ENCODE assay signal across 17 cellular contexts in the genomic region with DNA sequence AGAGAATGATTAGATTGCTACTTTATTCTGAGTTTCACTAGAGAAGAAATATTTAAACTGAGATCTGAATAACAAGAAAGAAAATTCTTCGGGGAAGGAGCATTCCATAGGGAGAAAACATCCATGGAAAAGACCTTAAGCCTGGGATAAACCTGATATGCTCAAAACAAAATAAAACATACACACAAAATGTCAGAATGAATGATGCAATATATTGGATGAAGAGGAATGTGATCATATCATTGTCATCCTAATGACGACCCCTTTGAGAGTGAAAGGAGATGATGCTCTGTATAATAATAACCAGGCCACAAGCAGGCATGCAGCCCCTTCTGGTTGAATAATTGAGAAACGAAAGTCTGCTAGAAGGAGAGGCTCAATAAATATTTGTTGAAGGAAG.
DNase-seq lines count a peak whose midpoint lies in the region; FAIRE-seq and TF ChIP-seq lines count a peak whose summit lies in the region.
"Had no signal": no experiment of that assay in that cellular context is flagged by ENCODE, and none has a peak within 500 bp of the region (broad histone marks: within the 10 kb centered on the region; RNA-seq: fewer than 3 reads in every experiment).

No MANE protein-coding gene starts in this region.

- no peaks in the 10 kb centered on the region for H3K79me1 ChIP-seq in H1 (ENCODE audit: low read depth, low read length)

- H4K20me1 ChIP-seq in OCI-LY7 (ENCODE audit: insufficient read depth, low read length) (no peaks in the 10 kb centered on the region), H1 (replicated peaks in 1 of 2; ENCODE audit: control insufficient read depth in 1 of 2, insufficient read depth in 2 of 2, low read length in 2 of 2) (no peaks in the 10 kb centered on the region), mammary epithelial cell (ENCODE audit: insufficient read depth, low read length) (no peaks in the 10 kb centered on the region), Karpas-422 (ENCODE audit: insufficient read depth, low read depth, low read length) (no peaks in the 10 kb centered on the region)
- H4K20me1 ChIP-seq: BLaER1 had no signal

- no peak overlapping the region for H3K23ac ChIP-seq in H1 (ENCODE audit: insufficient read length)

- no peak overlapping the region for H2BK15ac ChIP-seq in H1 (ENCODE audit: low read length)

- no peak for TF ChIP-seq EP300 in H1 (IDR thresholded peaks at IDR 0.05; ENCODE audit: borderline replicate concordance in 1 of 2, low read depth in 2 of 2, low read length in 2 of 2)
- no peak for TF ChIP-seq EP300 in sigmoid colon (IDR thresholded peaks at IDR 0.05)

- peak overlapping the region; percentile 51 for H4K5ac ChIP-seq in H1 (ENCODE audit: insufficient read length, low read depth, low read length)

- H3K9me2 ChIP-seq in OCI-LY7 (ENCODE audit: insufficient read depth, low read length) (no peaks in the 10 kb centered on the region), Karpas-422 (replicated peaks; ENCODE audit: insufficient read depth, low read length) (no peaks in the 10 kb centered on the region)

- no peak overlapping the region for H3K18ac ChIP-seq in H1 (ENCODE audit: extremely low read depth, low read length)

- WGBS in H1 (ENCODE audit: extremely low coverage in 1 of 2, insufficient coverage in 1 of 2, insufficient read length in 1 of 2, insufficient replicate concordance in 2 of 2, low coverage in 1 of 2, low lambda C conversion rate in 2 of 2, missing lambda C conversion rate in 1 of 2), 2 experiments = 63% methylated on average over 3 of the region's 3 CpGs; no CpG with 5 or more reads in 1 of the 2 experiments
- WGBS in mammary epithelial cell (ENCODE audit: low coverage, missing lambda C conversion rate) = 35% methylated on average over 3 of the region's 3 CpGs
- WGBS in sigmoid colon, 2 donors = 45 to 66% methylated on average over 3 of the region's 3 CpGs

- no peaks in the 10 kb centered on the region for H3K23me2 ChIP-seq in H1 (ENCODE audit: low read depth, low read length)

- no peak overlapping the region for H3K4me3 ChIP-seq in OCI-LY7 (ENCODE audit: low read depth, low read length, poor library complexity, severe bottlenecking)
- no peak overlapping the region for H3K4me3 ChIP-seq in H1 (ENCODE audit: extremely low read depth in 1 of 4, insufficient read depth in 2 of 4, low read depth in 3 of 4, low read length in 4 of 4)
- no peak overlapping the region for H3K4me3 ChIP-seq in mammary epithelial cell (replicated peaks in 1 of 3; ENCODE audit: insufficient read depth in 1 of 3, low read depth in 2 of 3, low read length in 3 of 3)
- H3K4me3 ChIP-seq in Karpas-422 (ENCODE audit: low read length) = no peak overlapping the region
- no peak overlapping the region for H3K4me3 ChIP-seq in sigmoid colon
- H3K4me3 ChIP-seq: A549, BLaER1 had no signal

- CTCF ChIA-PET in OCI-LY7 (lab: Charles Lee; ENCODE audit: unreplicated experiment) (no interaction called here), H1 (lab: Charles Lee; ENCODE audit: partially characterized antibody) (no interaction called here), mammary epithelial cell (lab: Charles Lee; ENCODE audit: low non-redundant PET) (no interaction called here)

- H3K4ac ChIP-seq in H1 (replicated peaks; ENCODE audit: insufficient read length, low read depth, low read length) = no peak overlapping the region

- H3K9me3 ChIP-seq in OCI-LY7 (ENCODE audit: low read length) (no peaks in the 10 kb centered on the region), H1 (ENCODE audit: insufficient read depth in 2 of 2, low read depth in 1 of 2, low read length in 1 of 2) (peaks cover 0 to 5% of the 10 kb centered on the region in 2 experiments; a peak in 2 of 4 replicates), mammary epithelial cell (replicated peaks; ENCODE audit: insufficient read depth, low read length) (no peaks in the 10 kb centered on the region), Karpas-422 (ENCODE audit: low read length) (no peaks in the 10 kb centered on the region), sigmoid colon (no peaks in the 10 kb centered on the region)
- H3K9me3 ChIP-seq: BLaER1 had no signal

- H3K79me2 ChIP-seq in OCI-LY7 (ENCODE audit: insufficient read depth, low read depth, low read length) (no peaks in the 10 kb centered on the region), H1 (ENCODE audit: control insufficient read depth in 1 of 2, insufficient read depth in 2 of 2, low read length in 2 of 2) (no peaks in the 10 kb centered on the region), mammary epithelial cell (ENCODE audit: insufficient read depth, low read length) (no peaks in the 10 kb centered on the region), Karpas-422 (ENCODE audit: low read length) (no peaks in the 10 kb centered on the region)

- peak overlapping the region; percentile 51; the same call in 1 of the 2 replicates for H2AFZ ChIP-seq in OCI-LY7 (ENCODE audit: low read length)
- no peak overlapping the region for H2AFZ ChIP-seq in H1 (ENCODE audit: low read length)
- no peak overlapping the region for H2AFZ ChIP-seq in mammary epithelial cell (ENCODE audit: low read depth, low read length)
- no peak overlapping the region for H2AFZ ChIP-seq in Karpas-422 (ENCODE audit: low read length)

- H3K14ac ChIP-seq in H1 (ENCODE audit: insufficient read length) = no peak overlapping the region

- no peaks in the 10 kb centered on the region for H3K27me3 ChIP-seq in H1 (replicated peaks in 1 of 4; ENCODE audit: control insufficient read depth in 3 of 4, extremely low read depth in 1 of 4, insufficient read depth in 3 of 4, low read length in 3 of 4)
- H3K27me3 ChIP-seq in mammary epithelial cell (ENCODE audit: insufficient read depth, low read length) = no peaks in the 10 kb centered on the region
- H3K27me3 ChIP-seq in Karpas-422 (ENCODE audit: low read length) = no peaks in the 10 kb centered on the region
- no peaks in the 10 kb centered on the region for H3K27me3 ChIP-seq in sigmoid colon
- H3K27me3 ChIP-seq: BLaER1 had no signal

- H3K4me1 ChIP-seq in OCI-LY7 (ENCODE audit: insufficient read depth, low read length, poor library complexity, severe bottlenecking) = no peaks in the 10 kb centered on the region
- peaks cover 0 to 16% (median 2%) of the 10 kb centered on the region in 4 experiments; a peak in 4 of 7 replicates for H3K4me1 ChIP-seq in H1 (replicated peaks in 1 of 4; ENCODE audit: control insufficient read depth in 3 of 4, insufficient read depth in 4 of 4, low read length in 3 of 4)
- no peaks in the 10 kb centered on the region for H3K4me1 ChIP-seq in mammary epithelial cell (ENCODE audit: insufficient read depth, low read length)
- H3K4me1 ChIP-seq in Karpas-422 (ENCODE audit: low read length) = no peaks in the 10 kb centered on the region
- no peaks in the 10 kb centered on the region for H3K4me1 ChIP-seq in sigmoid colon
- H3K4me1 ChIP-seq: A549 had no signal

- DNase-seq in NCI-H2171 treated with DMSO at 0.1 percent for 48 hours (lab: John Stamatoyannopoulos, UW) = peak; percentile 72
- no peak for DNase-seq in NCI-H2171 (lab: John Stamatoyannopoulos, UW)
- no peak for DNase-seq in OCI-LY7 (ENCODE audit: low spot score)
- DNase-seq in H1 (ENCODE audit: low read depth in 1 of 2, low spot score in 2 of 2) = no peak
- DNase-seq in activated CD8-positive, alpha-beta memory T cell treated with anti-CD3 and anti-CD28 coated beads, Interleukin-2, amount 50 U/mL, for 48 hours = no peak
- DNase-seq in mammary epithelial cell = no peak
- no peak for DNase-seq in Karpas-422
- DNase-seq in sigmoid colon = no peak
- DNase-seq: CD4-positive, alpha-beta memory T cell; DMS153; DMS79; GF-D8; GOT3; H9 had no signal

- H2BK120ac ChIP-seq in H1 (replicated peaks; ENCODE audit: low read depth, low read length) = no peak overlapping the region

- no peak overlapping the region for H4K91ac ChIP-seq in H1 (replicated peaks; ENCODE audit: insufficient read length, low read length)

- no peak overlapping the region for H2BK5ac ChIP-seq in H1 (ENCODE audit: low read depth, low read length)

- H3K4me2 ChIP-seq in OCI-LY7 (ENCODE audit: low read length) = no peak overlapping the region
- H3K4me2 ChIP-seq in H1 (ENCODE audit: insufficient read depth in 1 of 2, low read depth in 2 of 2, low read length in 2 of 2) = no peak overlapping the region
- H3K4me2 ChIP-seq in mammary epithelial cell (ENCODE audit: insufficient read depth, low read depth, low read length) = no peak overlapping the region
- no peak overlapping the region for H3K4me2 ChIP-seq in Karpas-422 (ENCODE audit: low read depth, low read length, poor library complexity, severe bottlenecking)
- H3K4me2 ChIP-seq: A549, BLaER1 had no signal

- H3K27ac ChIP-seq in OCI-LY7 (ENCODE audit: low read depth, low read length, poor library complexity, severe bottlenecking) (no peak overlapping the region), H1 (ENCODE audit: low read depth, low read length) (no peak overlapping the region), mammary epithelial cell (ENCODE audit: insufficient read depth, low read depth, low read length) (no peak overlapping the region), Karpas-422 (ENCODE audit: low read length) (no peak overlapping the region), sigmoid colon (no peak overlapping the region)
- H3K27ac ChIP-seq: 22Rv1, A549, BLaER1 had no signal

- H3K9ac ChIP-seq in H1 (replicated peaks in 1 of 4; ENCODE audit: extremely low read depth in 1 of 4, low read depth in 3 of 4, low read length in 3 of 4) (no peak overlapping the region), mammary epithelial cell (ENCODE audit: insufficient read depth, low read length) (no peak overlapping the region), Karpas-422 (ENCODE audit: low read length) (no peak overlapping the region)
- H3K9ac ChIP-seq: BLaER1 had no signal

- no peak overlapping the region for H2BK20ac ChIP-seq in H1 (ENCODE audit: low read length)

- BruUV-seq in OCI-LY7 (replicated peaks; lab: Mats Ljungman, UMichigan) = no TSS peak
- BruUV-seq in mammary epithelial cell (replicated peaks; lab: Mats Ljungman, UMichigan) = no TSS peak

- intact Hi-C loops in OCI-LY7 (cut with micrococcal nuclease; ENCODE audit: unreplicated experiment) (no loop called here), mammary epithelial cell (cut with micrococcal nuclease) (no loop called here), sigmoid colon (cut with DNase I) (no loop called here)

- no peak overlapping the region for H2BK12ac ChIP-seq in H1 (ENCODE audit: low read depth, low read length)

- no peak for TF ChIP-seq RAD21 in H1 (IDR thresholded peaks at IDR 0.05 in 1 of 2, conservative IDR thresholded peaks at IDR 0.05 in 1 of 2; ENCODE audit: low read depth in 2 of 2, low read length in 2 of 2)

- no peak for TF ChIP-seq CTCF in OCI-LY7 (conservative IDR thresholded peaks at IDR 0.05; ENCODE audit: low read length)
- no peak for TF ChIP-seq CTCF in H1 (IDR thresholded peaks at IDR 0.05; ENCODE audit: control extremely low read depth in 1 of 3, insufficient read depth in 1 of 3, low read depth in 1 of 3, low read length in 3 of 3)
- no peak for TF ChIP-seq CTCF in mammary epithelial cell (conservative IDR thresholded peaks at IDR 0.05 in 1 of 2, IDR thresholded peaks at IDR 0.05 in 1 of 2; ENCODE audit: extremely low read depth in 1 of 2, insufficient read depth in 1 of 2, low read depth in 1 of 2, low read length in 2 of 2)
- no peak for TF ChIP-seq CTCF in sigmoid colon (IDR thresholded peaks at IDR 0.05)

- POLR2A ChIA-PET in OCI-LY7 (lab: Charles Lee) = no interaction called here
- POLR2A ChIA-PET in H1 (lab: Charles Lee; ENCODE audit: partially characterized antibody) = no interaction called here

- H3K56ac ChIP-seq in H1 (replicated peaks; ENCODE audit: insufficient read length, low read depth, low read length) = no peak overlapping the region

- TF ChIP-seq POLR2A in H1 (IDR thresholded peaks at IDR 0.05; ENCODE audit: control extremely low read depth in 1 of 2, low read depth in 2 of 2, low read length in 2 of 2) (no peak), sigmoid colon (IDR thresholded peaks at IDR 0.05) (no peak)

- H4K8ac ChIP-seq in H1 (ENCODE audit: extremely low read depth, insufficient read depth, low read length) = no peak overlapping the region

- H3K36me3 ChIP-seq in OCI-LY7 (ENCODE audit: insufficient read depth, low read length) (no peaks in the 10 kb centered on the region), H1 (ENCODE audit: control insufficient read depth in 2 of 4, insufficient read depth in 4 of 4, low read length in 3 of 4) (no peaks in the 10 kb centered on the region; a peak in 1 of 8 replicates), mammary epithelial cell (ENCODE audit: insufficient read depth, low read length) (no peaks in the 10 kb centered on the region), Karpas-422 (ENCODE audit: insufficient read depth, low read length) (no peaks in the 10 kb centered on the region), sigmoid colon (no peaks in the 10 kb centered on the region)
- H3K36me3 ChIP-seq: BLaER1 had no signal

- in situ Hi-C loops in mammary epithelial cell (cut with MboI; ENCODE audit: low sequenced_read_pairs in 2 of 2) = no loop called here

- no peak for FAIRE-seq in H1 (lab: Jason Lieb, UNC)
- FAIRE-seq: A549 had no signal

- no peak overlapping the region for H2AK5ac ChIP-seq in H1 (ENCODE audit: low read depth, low read length)

- dilution Hi-C loops in mammary epithelial cell (cut with HindIII; ENCODE audit: low sequenced_read_pairs) = no loop called here
